In the genomic region with DNA sequence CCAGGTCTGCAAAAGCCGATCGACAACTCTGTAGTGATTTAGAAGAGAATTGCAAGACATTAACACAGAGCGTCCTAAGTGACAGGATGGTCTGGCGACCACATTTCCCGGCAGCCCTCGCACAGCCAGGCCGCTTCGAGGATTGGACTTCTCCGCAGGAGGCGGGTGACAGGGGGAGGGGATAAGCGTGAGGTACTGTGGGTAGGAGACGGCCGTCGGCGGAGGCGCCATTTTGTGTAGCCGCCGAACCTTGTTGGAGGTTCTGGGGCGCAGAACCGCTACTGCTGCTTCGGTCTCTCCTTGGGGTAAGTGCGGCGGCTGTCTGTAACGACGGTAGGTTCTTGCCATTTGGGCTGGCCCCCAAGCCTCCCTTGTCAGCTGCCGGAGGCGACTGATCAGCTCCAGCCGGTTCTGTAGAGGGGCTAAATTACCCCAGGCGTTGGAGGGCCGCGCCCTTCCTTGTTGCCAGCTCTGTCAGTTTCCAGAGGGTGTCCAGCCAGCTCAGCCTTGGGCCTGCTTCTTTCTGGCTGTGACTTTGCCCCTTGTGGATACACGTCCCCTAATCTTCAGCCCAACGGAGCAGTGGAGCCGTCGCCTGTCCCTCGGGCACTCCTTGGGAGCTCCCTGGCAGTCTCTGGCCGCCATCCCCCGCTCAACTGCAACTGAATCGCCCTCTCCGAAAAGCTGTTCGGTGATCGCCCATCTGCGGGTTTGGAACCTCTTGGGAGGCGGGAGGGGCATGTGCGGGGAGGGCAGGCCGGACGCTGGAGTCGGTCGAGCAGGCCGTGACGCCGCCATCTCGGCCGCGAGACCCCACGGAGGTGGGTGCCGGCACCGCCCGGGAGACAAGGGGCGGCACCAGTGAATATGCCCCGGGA, we compare ENCODE assay signal across 1 cellular context.
TF ChIP-seq lines count a peak whose summit lies in the region.

Gene RBM5, plus strand, starts transcription at position 195 of the 878 bp plus-strand sequence. CDS start 1,516 bp downstream, outside the sequence.

TF ChIP-seq in GM12878, 131 proteins besides CTCF, POLR2A, EP300 and RAD21 (continued from another document):
- no peak for TF ChIP-seq HSF1 (IDR thresholded peaks at IDR 0.05; ENCODE audit: low read depth, low read length)
- no peak for TF ChIP-seq ZNF207 (IDR thresholded peaks at IDR 0.05; ENCODE audit: borderline replicate concordance)
- TF ChIP-seq HDGF (IDR thresholded peaks at IDR 0.05): peak; percentile 47; the same call in 1 of the 2 replicates
- no peak for TF ChIP-seq FOXM1 (IDR thresholded peaks at IDR 0.05; ENCODE audit: low read depth, low read length)
- TF ChIP-seq, protein P1, sequence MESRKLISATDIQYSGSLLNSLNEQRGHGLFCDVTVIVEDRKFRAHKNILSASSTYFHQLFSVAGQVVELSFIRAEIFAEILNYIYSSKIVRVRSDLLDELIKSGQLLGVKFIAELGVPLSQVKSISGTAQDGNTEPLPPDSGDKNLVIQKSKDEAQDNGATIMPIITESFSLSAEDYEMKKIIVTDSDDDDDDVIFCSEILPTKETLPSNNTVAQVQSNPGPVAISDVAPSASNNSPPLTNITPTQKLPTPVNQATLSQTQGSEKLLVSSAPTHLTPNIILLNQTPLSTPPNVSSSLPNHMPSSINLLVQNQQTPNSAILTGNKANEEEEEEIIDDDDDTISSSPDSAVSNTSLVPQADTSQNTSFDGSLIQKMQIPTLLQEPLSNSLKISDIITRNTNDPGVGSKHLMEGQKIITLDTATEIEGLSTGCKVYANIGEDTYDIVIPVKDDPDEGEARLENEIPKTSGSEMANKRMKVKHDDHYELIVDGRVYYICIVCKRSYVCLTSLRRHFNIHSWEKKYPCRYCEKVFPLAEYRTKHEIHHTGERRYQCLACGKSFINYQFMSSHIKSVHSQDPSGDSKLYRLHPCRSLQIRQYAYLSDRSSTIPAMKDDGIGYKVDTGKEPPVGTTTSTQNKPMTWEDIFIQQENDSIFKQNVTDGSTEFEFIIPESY (IDR thresholded peaks at IDR 0.05): no peak
- no peak for TF ChIP-seq ESRRA (IDR thresholded peaks at IDR 0.05; ENCODE audit: low read length)
- peak; percentile 75 for TF ChIP-seq SIX5 (IDR thresholded peaks at IDR 0.05; ENCODE audit: low read depth, low read length, severe bottlenecking)
- peak; percentile 88 for TF ChIP-seq TAF1 (IDR thresholded peaks at IDR 0.05; ENCODE audit: borderline replicate concordance, low read depth, low read length)
- TF ChIP-seq NFYA (IDR thresholded peaks at IDR 0.05; ENCODE audit: borderline replicate concordance, low read depth, low read length): no peak
- TF ChIP-seq MEF2B (IDR thresholded peaks at IDR 0.05; ENCODE audit: partially characterized antibody, poor library complexity, severe bottlenecking): no peak
- TF ChIP-seq, protein P2, sequence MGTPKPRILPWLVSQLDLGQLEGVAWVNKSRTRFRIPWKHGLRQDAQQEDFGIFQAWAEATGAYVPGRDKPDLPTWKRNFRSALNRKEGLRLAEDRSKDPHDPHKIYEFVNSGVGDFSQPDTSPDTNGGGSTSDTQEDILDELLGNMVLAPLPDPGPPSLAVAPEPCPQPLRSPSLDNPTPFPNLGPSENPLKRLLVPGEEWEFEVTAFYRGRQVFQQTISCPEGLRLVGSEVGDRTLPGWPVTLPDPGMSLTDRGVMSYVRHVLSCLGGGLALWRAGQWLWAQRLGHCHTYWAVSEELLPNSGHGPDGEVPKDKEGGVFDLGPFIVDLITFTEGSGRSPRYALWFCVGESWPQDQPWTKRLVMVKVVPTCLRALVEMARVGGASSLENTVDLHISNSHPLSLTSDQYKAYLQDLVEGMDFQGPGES (IDR thresholded peaks at IDR 0.05): no peak
- TF ChIP-seq TARDBP (IDR thresholded peaks at IDR 0.05; ENCODE audit: borderline replicate concordance): no peak; the same call in 1 of the 2 replicates
- no peak for TF ChIP-seq SMC3 (IDR thresholded peaks at IDR 0.05; ENCODE audit: borderline replicate concordance, low read length)
- peak; percentile 77 for TF ChIP-seq SIN3A (IDR thresholded peaks at IDR 0.05; ENCODE audit: low read depth, low read length)
- TF ChIP-seq RELB (IDR thresholded peaks at IDR 0.05; ENCODE audit: low read depth): peak; percentile 75
- peak; percentile 73; the same call in 1 of the 2 replicates for TF ChIP-seq CREM (IDR thresholded peaks at IDR 0.05; ENCODE audit: low read depth)
- no peak for TF ChIP-seq SMARCA5 (IDR thresholded peaks at IDR 0.05)
- no peak for TF ChIP-seq SUZ12 (IDR thresholded peaks at IDR 0.05; ENCODE audit: unreplicated experiment)
- TF ChIP-seq ETV6 (conservative IDR thresholded peaks at IDR 0.05 in 1 of 2, IDR thresholded peaks at IDR 0.05 in 1 of 2; ENCODE audit: borderline replicate concordance in 1 of 2, low read depth in 1 of 2): no peak
- TF ChIP-seq CHD4 (IDR thresholded peaks at IDR 0.05): no peak
- TF ChIP-seq PBX3 (IDR thresholded peaks at IDR 0.05; ENCODE audit: insufficient replicate concordance, low read depth, low read length): peak; percentile 62
- 0 out of 2 replicates have a peak, but pooled peaks have one; percentile 25 for TF ChIP-seq NKRF (conservative IDR thresholded peaks at IDR 0.05)
- TF ChIP-seq E2F4 (IDR thresholded peaks at IDR 0.05; ENCODE audit: low read depth, low read length): no peak
- no peak for TF ChIP-seq TBL1XR1 (IDR thresholded peaks at IDR 0.05; ENCODE audit: low read depth, low read length)
